Comparison of ENCODE assay signal across 8 cellular contexts in genomic region chr7:27689045-27689877, GRCh38. TPM values are rescaled to one million over a fixed set of nuclear protein-coding genes. Genes with fewer than 3 reads are reported as not detected.
DNase-seq lines count a peak whose midpoint lies in the region; ATAC-seq and TF ChIP-seq lines count a peak whose summit lies in the region.

No MANE protein-coding gene starts in this region.

- H3K9me2 ChIP-seq in Loucy (replicated peaks; ENCODE audit: low read depth, low read length) = no peaks in the 10 kb centered on the region

- H3K9me3 Mint-ChIP-seq in activated naive CD4-positive, alpha-beta T cell treated with anti-CD3 and anti-CD28 coated beads, Interleukin-2, amount 10 ng/mL, durations not matched to agents 7 days and 5 days = no peaks in the 10 kb centered on the region

- CTCF ChIA-PET in activated naive CD4-positive, alpha-beta T cell treated with anti-CD3 and anti-CD28 coated beads, Interleukin-2, amount 10 ng/mL, durations not matched to agents 7 days and 5 days (lab: Charles Lee) = interaction anchor here (1.4 to 2.0 kb wide), 3 partner anchors 230 to 331 kb away, joined by 4 to 6 read pairs (median 5); no protein-coding TSS in a partner anchor

- ATAC-seq in left lung (peak; percentile 87), HG02678 (IDR thresholded peaks at IDR 0.05; ENCODE audit: unreplicated experiment) (no peak)

- no peaks in the 10 kb centered on the region for H3K27me3 ChIP-seq in Loucy (ENCODE audit: insufficient read depth, low read length, poor library complexity, severe bottlenecking)
- no peaks in the 10 kb centered on the region for H3K27me3 ChIP-seq in adipocyte (replicated peaks; ENCODE audit: control insufficient read depth, insufficient read depth, low read length)
- no peaks in the 10 kb centered on the region for H3K27me3 ChIP-seq in left lung

- H3K27ac ChIP-seq in left lung = no peak overlapping the region

- H3K9me3 ChIP-seq in Loucy (ENCODE audit: insufficient read depth, low read depth, low read length) = no peaks in the 10 kb centered on the region
- peaks cover 11% of the 10 kb centered on the region for H3K9me3 ChIP-seq in adipocyte (ENCODE audit: control insufficient read depth, low read length)
- no peaks in the 10 kb centered on the region for H3K9me3 ChIP-seq in left lung

- H3K4me1 ChIP-seq in Loucy (ENCODE audit: insufficient read depth, low read length, poor library complexity, severe bottlenecking) (peaks cover 22% of the 10 kb centered on the region), adipocyte (ENCODE audit: control insufficient read depth, insufficient read depth, low read length) (peaks cover 18% of the 10 kb centered on the region), left lung (peaks cover 0 to 5% of the 10 kb centered on the region in 2 donors)

- H3K36me3 Mint-ChIP-seq in activated naive CD4-positive, alpha-beta T cell treated with anti-CD3 and anti-CD28 coated beads, Interleukin-2, amount 10 ng/mL, durations not matched to agents 7 days and 5 days = no peaks in the 10 kb centered on the region

- peak; percentile 33 for DNase-seq in activated naive CD4-positive, alpha-beta T cell treated with anti-CD3 and anti-CD28 coated beads, Interleukin-2, amount 10 ng/mL, durations not matched to agents 7 days and 5 days
- DNase-seq in activated naive CD4-positive, alpha-beta T cell (lab: John Stamatoyannopoulos, UW) = no peak
- DNase-seq in adipocyte (ENCODE audit: low read depth) = peak; percentile 48
- DNase-seq in left lung = no peak
- no peak for DNase-seq in NCI-H146 (lab: John Stamatoyannopoulos, UW)
- no peak for DNase-seq in NOMO-1 treated with DMSO at 0.1 percent for 48 hours (lab: John Stamatoyannopoulos, UW; ENCODE audit: unreplicated experiment)

- no peaks in the 10 kb centered on the region for H4K20me1 ChIP-seq in Loucy (ENCODE audit: insufficient read depth, low read length, poor library complexity, severe bottlenecking)

- H3K27me3 Mint-ChIP-seq in activated naive CD4-positive, alpha-beta T cell treated with anti-CD3 and anti-CD28 coated beads, Interleukin-2, amount 10 ng/mL, durations not matched to agents 7 days and 5 days = peaks cover 17% of the 10 kb centered on the region

- H3K36me3 ChIP-seq in Loucy (ENCODE audit: insufficient read depth, low read length) = no peaks in the 10 kb centered on the region
- no peaks in the 10 kb centered on the region for H3K36me3 ChIP-seq in adipocyte (ENCODE audit: control insufficient read depth, insufficient read depth, low read length, severe bottlenecking)
- no peaks in the 10 kb centered on the region for H3K36me3 ChIP-seq in left lung

- no peak overlapping the region for H3K9ac ChIP-seq in Loucy (ENCODE audit: low read depth, low read length, poor library complexity, severe bottlenecking)
- H3K9ac ChIP-seq in adipocyte (ENCODE audit: low read length) = no peak overlapping the region

- H3K27ac Mint-ChIP-seq in activated naive CD4-positive, alpha-beta T cell treated with anti-CD3 and anti-CD28 coated beads, Interleukin-2, amount 10 ng/mL, durations not matched to agents 7 days and 5 days = no peak overlapping the region

- intact Hi-C loops in left lung (cut with DNase I) = no loop called here

- peak overlapping the region; percentile 2 for H3K4me2 ChIP-seq in Loucy (ENCODE audit: low read depth, low read length, poor library complexity, severe bottlenecking)

- H3K4me3 Mint-ChIP-seq in activated naive CD4-positive, alpha-beta T cell treated with anti-CD3 and anti-CD28 coated beads, Interleukin-2, amount 10 ng/mL, durations not matched to agents 7 days and 5 days = no peak overlapping the region

- peak; percentile 93 for TF ChIP-seq CTCF in Loucy (conservative IDR thresholded peaks at IDR 0.05; ENCODE audit: low read length)
- no peak for TF ChIP-seq CTCF in left lung (IDR thresholded peaks at IDR 0.05)

- H3K79me2 ChIP-seq in Loucy (ENCODE audit: insufficient read depth, low read length) = no peaks in the 10 kb centered on the region

- H3F3A ChIP-seq in Loucy (ENCODE audit: low read depth) = no peaks in the 10 kb centered on the region

- no peak overlapping the region; the same call in 1 of the 2 replicates for H2AFZ ChIP-seq in Loucy (ENCODE audit: low read length)

- H3K4me3 ChIP-seq in Loucy (ENCODE audit: low read length, poor library complexity, severe bottlenecking) (no peak overlapping the region), adipocyte (ENCODE audit: low read length) (no peak overlapping the region), left lung (no peak overlapping the region)

- no peaks in the 10 kb centered on the region for H3K4me1 Mint-ChIP-seq in activated naive CD4-positive, alpha-beta T cell treated with anti-CD3 and anti-CD28 coated beads, Interleukin-2, amount 10 ng/mL, durations not matched to agents 7 days and 5 days

RNA-seq across cellular contexts. Expression of gene HIBADH, which starts 26.6 kb away (rescaled TPM):
- 10 to 100 TPM; 20.8 to 24.0 TPM for total RNA-seq in left lung

RNA-seq across cellular contexts. Expression of gene TAX1BP1, which starts 50.7 kb away (rescaled TPM):
- 10 to 100 TPM; 96.1 to 96.4 TPM for total RNA-seq in left lung

Comparison
In these comparisons a context has a peak if more than half of its experiments do, and no peak if none do; other contexts are left out.
1. DNase-seq: peak in activated naive CD4-positive, alpha-beta T cell treated with anti-CD3 and anti-CD28 coated beads, Interleukin-2, amount 10 ng/mL, durations not matched to agents 7 days and 5 days (single experiment) and adipocyte (single experiment); none in activated naive CD4-positive, alpha-beta T cell (0 of 4), left lung (0 of 2), NCI-H146 (single experiment) and NOMO-1 treated with DMSO at 0.1 percent for 48 hours (single experiment).